In the genomic region with DNA sequence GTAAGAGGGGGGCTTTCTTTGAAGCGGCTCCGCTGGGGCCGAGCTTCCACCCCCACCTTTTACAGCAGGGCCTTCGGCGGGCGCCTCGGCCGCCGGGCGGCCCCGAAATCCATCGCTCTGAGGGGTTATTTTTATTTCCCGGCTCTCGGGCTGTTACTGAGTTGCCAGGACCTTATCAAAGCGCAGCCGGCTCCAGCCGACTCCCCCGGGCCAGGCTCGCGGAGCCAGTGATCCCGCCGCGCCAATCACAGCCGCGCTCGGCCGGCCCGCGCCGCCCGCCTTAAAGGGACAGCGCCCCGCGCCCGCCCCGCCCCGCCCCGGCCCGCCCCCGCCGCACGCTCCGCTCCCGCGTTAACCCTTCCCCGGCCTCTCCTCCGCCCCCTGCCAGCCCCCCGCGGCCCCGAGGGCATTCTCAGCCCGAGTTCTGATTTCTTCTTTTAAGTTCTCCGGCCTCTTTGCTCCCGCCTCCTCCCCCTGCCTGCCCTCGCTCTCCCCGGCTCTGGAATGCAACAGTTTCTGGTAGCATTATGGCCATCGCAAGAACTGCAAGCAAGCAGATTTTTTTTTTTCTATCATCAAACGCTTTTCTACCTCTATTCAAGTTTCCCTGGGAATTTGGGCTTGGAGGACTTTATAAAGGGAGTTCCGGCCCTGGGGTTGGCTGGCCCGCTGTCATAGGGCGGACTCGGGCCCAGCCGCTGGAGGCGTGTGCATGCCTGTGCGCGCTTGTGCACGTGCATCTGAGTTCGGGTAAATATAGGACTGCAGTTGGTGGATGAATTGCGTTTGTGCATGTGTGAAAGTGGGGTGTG, we compare ENCODE assay signal across 1 cellular context.
TF ChIP-seq lines count a peak whose summit lies in the region.

A gene with protein sequence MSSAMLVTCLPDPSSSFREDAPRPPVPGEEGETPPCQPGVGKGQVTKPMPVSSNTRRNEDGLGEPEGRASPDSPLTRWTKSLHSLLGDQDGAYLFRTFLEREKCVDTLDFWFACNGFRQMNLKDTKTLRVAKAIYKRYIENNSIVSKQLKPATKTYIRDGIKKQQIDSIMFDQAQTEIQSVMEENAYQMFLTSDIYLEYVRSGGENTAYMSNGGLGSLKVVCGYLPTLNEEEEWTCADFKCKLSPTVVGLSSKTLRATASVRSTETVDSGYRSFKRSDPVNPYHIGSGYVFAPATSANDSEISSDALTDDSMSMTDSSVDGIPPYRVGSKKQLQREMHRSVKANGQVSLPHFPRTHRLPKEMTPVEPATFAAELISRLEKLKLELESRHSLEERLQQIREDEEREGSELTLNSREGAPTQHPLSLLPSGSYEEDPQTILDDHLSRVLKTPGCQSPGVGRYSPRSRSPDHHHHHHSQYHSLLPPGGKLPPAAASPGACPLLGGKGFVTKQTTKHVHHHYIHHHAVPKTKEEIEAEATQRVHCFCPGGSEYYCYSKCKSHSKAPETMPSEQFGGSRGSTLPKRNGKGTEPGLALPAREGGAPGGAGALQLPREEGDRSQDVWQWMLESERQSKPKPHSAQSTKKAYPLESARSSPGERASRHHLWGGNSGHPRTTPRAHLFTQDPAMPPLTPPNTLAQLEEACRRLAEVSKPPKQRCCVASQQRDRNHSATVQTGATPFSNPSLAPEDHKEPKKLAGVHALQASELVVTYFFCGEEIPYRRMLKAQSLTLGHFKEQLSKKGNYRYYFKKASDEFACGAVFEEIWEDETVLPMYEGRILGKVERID (minus strand): TSS at position 255 of the 812 bp plus-strand sequence. CDS start 3,028 bp downstream, outside the sequence.

TF ChIP-seq in HepG2, 621 proteins besides CTCF, POLR2A, EP300 and RAD21 (continued from another document and continues in another):
- TF ChIP-seq, protein P1, sequence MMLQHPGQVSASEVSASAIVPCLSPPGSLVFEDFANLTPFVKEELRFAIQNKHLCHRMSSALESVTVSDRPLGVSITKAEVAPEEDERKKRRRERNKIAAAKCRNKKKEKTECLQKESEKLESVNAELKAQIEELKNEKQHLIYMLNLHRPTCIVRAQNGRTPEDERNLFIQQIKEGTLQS (CRISPR knock-in tag; IDR thresholded peaks at IDR 0.05), result peak; percentile 32; the same call in 1 of the 2 replicates
- TF ChIP-seq, protein P2, sequence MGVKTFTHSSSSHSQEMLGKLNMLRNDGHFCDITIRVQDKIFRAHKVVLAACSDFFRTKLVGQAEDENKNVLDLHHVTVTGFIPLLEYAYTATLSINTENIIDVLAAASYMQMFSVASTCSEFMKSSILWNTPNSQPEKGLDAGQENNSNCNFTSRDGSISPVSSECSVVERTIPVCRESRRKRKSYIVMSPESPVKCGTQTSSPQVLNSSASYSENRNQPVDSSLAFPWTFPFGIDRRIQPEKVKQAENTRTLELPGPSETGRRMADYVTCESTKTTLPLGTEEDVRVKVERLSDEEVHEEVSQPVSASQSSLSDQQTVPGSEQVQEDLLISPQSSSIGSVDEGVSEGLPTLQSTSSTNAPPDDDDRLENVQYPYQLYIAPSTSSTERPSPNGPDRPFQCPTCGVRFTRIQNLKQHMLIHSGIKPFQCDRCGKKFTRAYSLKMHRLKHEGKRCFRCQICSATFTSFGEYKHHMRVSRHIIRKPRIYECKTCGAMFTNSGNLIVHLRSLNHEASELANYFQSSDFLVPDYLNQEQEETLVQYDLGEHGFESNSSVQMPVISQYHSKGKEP (CRISPR knock-in tag; IDR thresholded peaks at IDR 0.05), result no peak; the same call in 1 of the 2 replicates
- TF ChIP-seq HNRNPK (IDR thresholded peaks at IDR 0.05; ENCODE audit: low read depth, low read length, poor library complexity, severe bottlenecking) (no peak), PHF5A (CRISPR knock-in tag; IDR thresholded peaks at IDR 0.05; ENCODE audit: low read depth, unreplicated experiment) (peak; percentile 34), ZBTB8A (CRISPR knock-in tag; IDR thresholded peaks at IDR 0.05; ENCODE audit: borderline replicate concordance, low read depth) (peak; percentile 95; the same call in 1 of the 2 replicates), RXRA (CRISPR knock-in tag; IDR thresholded peaks at IDR 0.05) (no peak), RFX1 (IDR thresholded peaks at IDR 0.05) (no peak), ATAD3A (CRISPR knock-in tag; IDR thresholded peaks at IDR 0.05) (no peak), ZNF703 (CRISPR knock-in tag; IDR thresholded peaks at IDR 0.05; ENCODE audit: borderline replicate concordance) (peak; percentile 80), DR1 (CRISPR knock-in tag; IDR thresholded peaks at IDR 0.05) (peak; percentile 73), SMARCC2 (IDR thresholded peaks at IDR 0.05) (no peak), ZFP82 (CRISPR knock-in tag; IDR thresholded peaks at IDR 0.05; ENCODE audit: borderline replicate concordance) (no peak; the same call in 1 of the 2 replicates), DPF2 (CRISPR knock-in tag; IDR thresholded peaks at IDR 0.05; ENCODE audit: borderline replicate concordance, low read depth) (peak; percentile 71), ZNF550 (CRISPR knock-in tag; IDR thresholded peaks at IDR 0.05; ENCODE audit: borderline replicate concordance) (no peak), ZNF790 (CRISPR knock-in tag; IDR thresholded peaks at IDR 0.05; ENCODE audit: borderline replicate concordance) (peak; percentile 88; the same call in 1 of the 2 replicates), RBFOX2 (IDR thresholded peaks at IDR 0.05; ENCODE audit: low read depth, low read length) (peak; percentile 42; the same call in 1 of the 2 replicates), TBX2 (CRISPR knock-in tag; IDR thresholded peaks at IDR 0.05; ENCODE audit: borderline replicate concordance) (peak; percentile 98), ASH2L (IDR thresholded peaks at IDR 0.05; ENCODE audit: insufficient read length, low read depth, low read length) (peak; percentile 75), BORCS8-MEF2B (CRISPR knock-in tag; IDR thresholded peaks at IDR 0.05) (peak; percentile 98), MED1 (CRISPR knock-in tag; IDR thresholded peaks at IDR 0.05) (peak; percentile 64), ADNP (CRISPR knock-in tag; IDR thresholded peaks at IDR 0.05) (no peak; the same call in 1 of the 2 replicates), PRPF4 (IDR thresholded peaks at IDR 0.05; ENCODE audit: low read depth, low read length, poor library complexity, severe bottlenecking) (no peak), ZNF326 (CRISPR knock-in tag; IDR thresholded peaks at IDR 0.05; ENCODE audit: borderline replicate concordance) (no peak), ZNF75D (CRISPR knock-in tag; IDR thresholded peaks at IDR 0.05; ENCODE audit: borderline replicate concordance) (no peak; the same call in 1 of the 2 replicates), ZNF883 (CRISPR knock-in tag; IDR thresholded peaks at IDR 0.05; ENCODE audit: not compliant biosample characterization) (peak; percentile 88), ARNT (IDR thresholded peaks at IDR 0.05) (no peak), U2AF2 (IDR thresholded peaks at IDR 0.05; ENCODE audit: low read depth, low read length) (0 out of 2 replicates have a peak, but pooled peaks have one; percentile 15)
- TF ChIP-seq, protein P3, sequence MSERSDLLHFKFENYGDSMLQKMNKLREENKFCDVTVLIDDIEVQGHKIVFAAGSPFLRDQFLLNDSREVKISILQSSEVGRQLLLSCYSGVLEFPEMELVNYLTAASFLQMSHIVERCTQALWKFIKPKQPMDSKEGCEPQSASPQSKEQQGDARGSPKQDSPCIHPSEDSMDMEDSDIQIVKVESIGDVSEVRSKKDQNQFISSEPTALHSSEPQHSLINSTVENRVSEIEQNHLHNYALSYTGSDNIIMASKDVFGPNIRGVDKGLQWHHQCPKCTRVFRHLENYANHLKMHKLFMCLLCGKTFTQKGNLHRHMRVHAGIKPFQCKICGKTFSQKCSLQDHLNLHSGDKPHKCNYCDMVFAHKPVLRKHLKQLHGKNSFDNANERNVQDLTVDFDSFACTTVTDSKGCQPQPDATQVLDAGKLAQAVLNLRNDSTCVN (CRISPR knock-in tag; IDR thresholded peaks at IDR 0.05; ENCODE audit: borderline replicate concordance), result peak; percentile 36; the same call in 1 of the 2 replicates
- TF ChIP-seq, protein P4, sequence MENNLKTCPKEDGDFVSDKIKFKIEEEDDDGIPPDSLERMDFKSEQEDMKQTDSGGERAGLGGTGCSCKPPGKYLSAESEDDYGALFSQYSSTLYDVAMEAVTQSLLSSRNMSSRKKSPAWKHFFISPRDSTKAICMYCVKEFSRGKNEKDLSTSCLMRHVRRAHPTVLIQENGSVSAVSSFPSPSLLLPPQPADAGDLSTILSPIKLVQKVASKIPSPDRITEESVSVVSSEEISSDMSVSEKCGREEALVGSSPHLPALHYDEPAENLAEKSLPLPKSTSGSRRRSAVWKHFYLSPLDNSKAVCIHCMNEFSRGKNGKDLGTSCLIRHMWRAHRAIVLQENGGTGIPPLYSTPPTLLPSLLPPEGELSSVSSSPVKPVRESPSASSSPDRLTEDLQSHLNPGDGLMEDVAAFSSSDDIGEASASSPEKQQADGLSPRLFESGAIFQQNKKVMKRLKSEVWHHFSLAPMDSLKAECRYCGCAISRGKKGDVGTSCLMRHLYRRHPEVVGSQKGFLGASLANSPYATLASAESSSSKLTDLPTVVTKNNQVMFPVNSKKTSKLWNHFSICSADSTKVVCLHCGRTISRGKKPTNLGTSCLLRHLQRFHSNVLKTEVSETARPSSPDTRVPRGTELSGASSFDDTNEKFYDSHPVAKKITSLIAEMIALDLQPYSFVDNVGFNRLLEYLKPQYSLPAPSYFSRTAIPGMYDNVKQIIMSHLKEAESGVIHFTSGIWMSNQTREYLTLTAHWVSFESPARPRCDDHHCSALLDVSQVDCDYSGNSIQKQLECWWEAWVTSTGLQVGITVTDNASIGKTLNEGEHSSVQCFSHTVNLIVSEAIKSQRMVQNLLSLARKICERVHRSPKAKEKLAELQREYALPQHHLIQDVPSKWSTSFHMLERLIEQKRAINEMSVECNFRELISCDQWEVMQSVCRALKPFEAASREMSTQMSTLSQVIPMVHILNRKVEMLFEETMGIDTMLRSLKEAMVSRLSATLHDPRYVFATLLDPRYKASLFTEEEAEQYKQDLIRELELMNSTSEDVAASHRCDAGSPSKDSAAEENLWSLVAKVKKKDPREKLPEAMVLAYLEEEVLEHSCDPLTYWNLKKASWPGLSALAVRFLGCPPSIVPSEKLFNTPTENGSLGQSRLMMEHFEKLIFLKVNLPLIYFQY (CRISPR knock-in tag; IDR thresholded peaks at IDR 0.05; ENCODE audit: borderline replicate concordance), result peak; percentile 80
- TF ChIP-seq, protein P5, sequence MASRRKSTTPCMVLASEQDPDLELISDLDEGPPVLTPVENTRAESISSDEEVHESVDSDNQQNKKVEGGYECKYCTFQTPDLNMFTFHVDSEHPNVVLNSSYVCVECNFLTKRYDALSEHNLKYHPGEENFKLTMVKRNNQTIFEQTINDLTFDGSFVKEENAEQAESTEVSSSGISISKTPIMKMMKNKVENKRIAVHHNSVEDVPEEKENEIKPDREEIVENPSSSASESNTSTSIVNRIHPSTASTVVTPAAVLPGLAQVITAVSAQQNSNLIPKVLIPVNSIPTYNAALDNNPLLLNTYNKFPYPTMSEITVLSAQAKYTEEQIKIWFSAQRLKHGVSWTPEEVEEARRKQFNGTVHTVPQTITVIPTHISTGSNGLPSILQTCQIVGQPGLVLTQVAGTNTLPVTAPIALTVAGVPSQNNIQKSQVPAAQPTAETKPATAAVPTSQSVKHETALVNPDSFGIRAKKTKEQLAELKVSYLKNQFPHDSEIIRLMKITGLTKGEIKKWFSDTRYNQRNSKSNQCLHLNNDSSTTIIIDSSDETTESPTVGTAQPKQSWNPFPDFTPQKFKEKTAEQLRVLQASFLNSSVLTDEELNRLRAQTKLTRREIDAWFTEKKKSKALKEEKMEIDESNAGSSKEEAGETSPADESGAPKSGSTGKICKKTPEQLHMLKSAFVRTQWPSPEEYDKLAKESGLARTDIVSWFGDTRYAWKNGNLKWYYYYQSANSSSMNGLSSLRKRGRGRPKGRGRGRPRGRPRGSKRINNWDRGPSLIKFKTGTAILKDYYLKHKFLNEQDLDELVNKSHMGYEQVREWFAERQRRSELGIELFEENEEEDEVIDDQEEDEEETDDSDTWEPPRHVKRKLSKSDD (CRISPR knock-in tag; IDR thresholded peaks at IDR 0.05; ENCODE audit: low read depth), result peak; percentile 88
- TF ChIP-seq, protein P6, sequence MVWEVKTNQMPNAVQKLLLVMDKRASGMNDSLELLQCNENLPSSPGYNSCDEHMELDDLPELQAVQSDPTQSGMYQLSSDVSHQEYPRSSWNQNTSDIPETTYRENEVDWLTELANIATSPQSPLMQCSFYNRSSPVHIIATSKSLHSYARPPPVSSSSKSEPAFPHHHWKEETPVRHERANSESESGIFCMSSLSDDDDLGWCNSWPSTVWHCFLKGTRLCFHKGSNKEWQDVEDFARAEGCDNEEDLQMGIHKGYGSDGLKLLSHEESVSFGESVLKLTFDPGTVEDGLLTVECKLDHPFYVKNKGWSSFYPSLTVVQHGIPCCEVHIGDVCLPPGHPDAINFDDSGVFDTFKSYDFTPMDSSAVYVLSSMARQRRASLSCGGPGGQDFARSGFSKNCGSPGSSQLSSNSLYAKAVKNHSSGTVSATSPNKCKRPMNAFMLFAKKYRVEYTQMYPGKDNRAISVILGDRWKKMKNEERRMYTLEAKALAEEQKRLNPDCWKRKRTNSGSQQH (CRISPR knock-in tag; IDR thresholded peaks at IDR 0.05; ENCODE audit: low read depth), result peak; percentile 53; the same call in 1 of the 2 replicates
- TF ChIP-seq, protein P7, sequence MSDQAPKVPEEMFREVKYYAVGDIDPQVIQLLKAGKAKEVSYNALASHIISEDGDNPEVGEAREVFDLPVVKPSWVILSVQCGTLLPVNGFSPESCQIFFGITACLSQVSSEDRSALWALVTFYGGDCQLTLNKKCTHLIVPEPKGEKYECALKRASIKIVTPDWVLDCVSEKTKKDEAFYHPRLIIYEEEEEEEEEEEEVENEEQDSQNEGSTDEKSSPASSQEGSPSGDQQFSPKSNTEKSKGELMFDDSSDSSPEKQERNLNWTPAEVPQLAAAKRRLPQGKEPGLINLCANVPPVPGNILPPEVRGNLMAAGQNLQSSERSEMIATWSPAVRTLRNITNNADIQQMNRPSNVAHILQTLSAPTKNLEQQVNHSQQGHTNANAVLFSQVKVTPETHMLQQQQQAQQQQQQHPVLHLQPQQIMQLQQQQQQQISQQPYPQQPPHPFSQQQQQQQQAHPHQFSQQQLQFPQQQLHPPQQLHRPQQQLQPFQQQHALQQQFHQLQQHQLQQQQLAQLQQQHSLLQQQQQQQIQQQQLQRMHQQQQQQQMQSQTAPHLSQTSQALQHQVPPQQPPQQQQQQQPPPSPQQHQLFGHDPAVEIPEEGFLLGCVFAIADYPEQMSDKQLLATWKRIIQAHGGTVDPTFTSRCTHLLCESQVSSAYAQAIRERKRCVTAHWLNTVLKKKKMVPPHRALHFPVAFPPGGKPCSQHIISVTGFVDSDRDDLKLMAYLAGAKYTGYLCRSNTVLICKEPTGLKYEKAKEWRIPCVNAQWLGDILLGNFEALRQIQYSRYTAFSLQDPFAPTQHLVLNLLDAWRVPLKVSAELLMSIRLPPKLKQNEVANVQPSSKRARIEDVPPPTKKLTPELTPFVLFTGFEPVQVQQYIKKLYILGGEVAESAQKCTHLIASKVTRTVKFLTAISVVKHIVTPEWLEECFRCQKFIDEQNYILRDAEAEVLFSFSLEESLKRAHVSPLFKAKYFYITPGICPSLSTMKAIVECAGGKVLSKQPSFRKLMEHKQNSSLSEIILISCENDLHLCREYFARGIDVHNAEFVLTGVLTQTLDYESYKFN (CRISPR knock-in tag; conservative IDR thresholded peaks at IDR 0.05), result peak; percentile 53
- TF ChIP-seq, protein P8, sequence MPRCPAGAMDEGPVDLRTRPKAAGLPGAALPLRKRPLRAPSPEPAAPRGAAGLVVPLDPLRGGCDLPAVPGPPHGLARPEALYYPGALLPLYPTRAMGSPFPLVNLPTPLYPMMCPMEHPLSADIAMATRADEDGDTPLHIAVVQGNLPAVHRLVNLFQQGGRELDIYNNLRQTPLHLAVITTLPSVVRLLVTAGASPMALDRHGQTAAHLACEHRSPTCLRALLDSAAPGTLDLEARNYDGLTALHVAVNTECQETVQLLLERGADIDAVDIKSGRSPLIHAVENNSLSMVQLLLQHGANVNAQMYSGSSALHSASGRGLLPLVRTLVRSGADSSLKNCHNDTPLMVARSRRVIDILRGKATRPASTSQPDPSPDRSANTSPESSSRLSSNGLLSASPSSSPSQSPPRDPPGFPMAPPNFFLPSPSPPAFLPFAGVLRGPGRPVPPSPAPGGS (CRISPR knock-in tag; IDR thresholded peaks at IDR 0.05), result peak; percentile 97
